Comparison of ENCODE assay signal across 12 cellular contexts in genomic region chr4:146029939-146030710, GRCh38.
A peak's percentile ranks its signal among the peaks of the same experiment; 100 is the strongest.
DNase-seq lines count a peak whose midpoint lies in the region; ATAC-seq and TF ChIP-seq lines count a peak whose summit lies in the region.
"Had no signal": no experiment of that assay in that cellular context is flagged by ENCODE, and none has a peak within 500 bp of the region (broad histone marks: within the 10 kb centered on the region; RNA-seq: fewer than 3 reads in every experiment).

No MANE protein-coding gene starts in this region.

- POLR2A ChIA-PET in activated naive CD8-positive, alpha-beta T cell treated with anti-CD3 and anti-CD28 coated beads, Interleukin-2, amount 10 ng/mL, durations not matched to agents 7 days and 5 days (lab: Charles Lee) = no interaction called here

- TF ChIP-seq POLR2A in vagina (IDR thresholded peaks at IDR 0.05) = no peak

- H3K27ac ChIP-seq in vagina (no peak overlapping the region), WERI-Rb-1 (no peak overlapping the region)
- H3K27ac ChIP-seq: neutrophil had no signal

- no peaks in the 10 kb centered on the region for H3K36me3 ChIP-seq in vagina
- no peaks in the 10 kb centered on the region for H3K36me3 ChIP-seq in WERI-Rb-1
- H3K36me3 ChIP-seq: neutrophil had no signal

- no peaks in the 10 kb centered on the region for H3K27me3 ChIP-seq in vagina
- H3K27me3 ChIP-seq in WERI-Rb-1 (ENCODE audit: insufficient read depth, low read depth, severe bottlenecking) = no peaks in the 10 kb centered on the region
- H3K27me3 ChIP-seq: neutrophil had no signal

- peaks cover 12% of the 10 kb centered on the region for H3K27me3 Mint-ChIP-seq in activated naive CD8-positive, alpha-beta T cell treated with anti-CD3 and anti-CD28 coated beads, Interleukin-2, amount 10 ng/mL, durations not matched to agents 7 days and 5 days

- H3K36me3 Mint-ChIP-seq in activated naive CD8-positive, alpha-beta T cell treated with anti-CD3 and anti-CD28 coated beads, Interleukin-2, amount 10 ng/mL, durations not matched to agents 7 days and 5 days = no peaks in the 10 kb centered on the region

- H3K4me3 ChIP-seq in vagina (no peak overlapping the region), WERI-Rb-1 (ENCODE audit: low read depth, low read length) (no peak overlapping the region)

- no peaks in the 10 kb centered on the region for H3K9me3 Mint-ChIP-seq in activated naive CD8-positive, alpha-beta T cell treated with anti-CD3 and anti-CD28 coated beads, Interleukin-2, amount 10 ng/mL, durations not matched to agents 7 days and 5 days

- peak overlapping the region; percentile 18 for H3K27ac Mint-ChIP-seq in activated naive CD8-positive, alpha-beta T cell treated with anti-CD3 and anti-CD28 coated beads, Interleukin-2, amount 10 ng/mL, durations not matched to agents 7 days and 5 days

- H3K4me1 ChIP-seq in vagina = no peaks in the 10 kb centered on the region

- intact Hi-C loops in vagina (cut with DNase I) = no loop called here

- H3K9me3 ChIP-seq in vagina (no peaks in the 10 kb centered on the region), WERI-Rb-1 (ENCODE audit: severe bottlenecking) (no peaks in the 10 kb centered on the region)
- H3K9me3 ChIP-seq: neutrophil had no signal

- no peak overlapping the region for H3K4me3 Mint-ChIP-seq in activated naive CD8-positive, alpha-beta T cell treated with anti-CD3 and anti-CD28 coated beads, Interleukin-2, amount 10 ng/mL, durations not matched to agents 7 days and 5 days
- H3K4me3 Mint-ChIP-seq: central memory CD8-positive, alpha-beta T cell had no signal

- H3K4me1 Mint-ChIP-seq in activated naive CD8-positive, alpha-beta T cell treated with anti-CD3 and anti-CD28 coated beads, Interleukin-2, amount 10 ng/mL, durations not matched to agents 7 days and 5 days = peaks cover 5% of the 10 kb centered on the region

- no peak for TF ChIP-seq CTCF in vagina (IDR thresholded peaks at IDR 0.05)
- no peak for TF ChIP-seq CTCF in WERI-Rb-1 (IDR thresholded peaks at IDR 0.05; ENCODE audit: low read depth, low read length)

- peak; percentile 90 for ATAC-seq in HG02938 (IDR thresholded peaks at IDR 0.05; ENCODE audit: unreplicated experiment)
- ATAC-seq in activated naive CD8-positive, alpha-beta T cell treated with anti-CD3 and anti-CD28 coated beads, Interleukin-2, amount 10 ng/mL, durations not matched to agents 7 days and 5 days (ENCODE audit: low read depth) = no peak

- peak; percentile 18 for DNase-seq in stimulated activated CD4-positive, alpha-beta T cell treated with anti-CD3 and anti-CD28 coated beads, Interleukin-15, amount 100 ng/mL, for 24 hours
- no peak for DNase-seq in stimulated activated CD4-positive, alpha-beta T cell treated with anti-CD3 and anti-CD28 coated beads, Interleukin-4, amount 100 ng/mL, for 4 hours
- DNase-seq in activated naive CD8-positive, alpha-beta T cell treated with anti-CD3 and anti-CD28 coated beads, Interleukin-2, amount 10 ng/mL, durations not matched to agents 7 days and 5 days = no peak
- DNase-seq in SKM-1 (lab: John Stamatoyannopoulos, UW; ENCODE audit: unreplicated experiment) = no peak
- DNase-seq in vagina (ENCODE audit: extremely low spot score in 2 of 2) = no peak
- DNase-seq in NCI-H345 (lab: John Stamatoyannopoulos, UW) = no peak
- DNase-seq in WERI-Rb-1 = no peak
- DNase-seq: DND-41; NK-92 treated with Interleukin-12 subunit alpha and Interleukin-12 subunit beta, amount 100 ng/mL, for 24 hours had no signal
